Comparison of ENCODE assay signal across 31 cellular contexts in genomic region chr1:14790967-14791366, GRCh38.
"Had no signal": no experiment of that assay in that cellular context is flagged by ENCODE, and none has a peak within 500 bp of the region (broad histone marks: within the 10 kb centered on the region; RNA-seq: fewer than 3 reads in every experiment).

No MANE protein-coding gene starts in this region.

- H3K4me1 Mint-ChIP-seq: natural killer cell; stimulated activated memory B cell treated with anti-CD40 and anti-IgM and Interleukin-4, amounts not matched to agents 10 μg/mL and 1 μg/mL and 100 μg/mL, for 72 hours had no signal

- H3K27me3 ChIP-seq: neural progenitor cell, neutrophil, ovary, right lobe of liver, sigmoid colon, suprapubic skin, testis, transverse colon, upper lobe of right lung, uterus had no signal

- H3K36me3 ChIP-seq: neural progenitor cell, neutrophil, ovary, right lobe of liver, sigmoid colon, suprapubic skin, tibial artery, transverse colon, upper lobe of right lung, uterus had no signal

- H3K4me2 ChIP-seq: neural progenitor cell had no signal

- H3K9me3 Mint-ChIP-seq: naive thymus-derived CD4-positive, alpha-beta T cell; natural killer cell; nephron; neural progenitor cell; stimulated activated memory B cell treated with anti-CD40 and anti-IgM and Interleukin-4, amounts not matched to agents 10 μg/mL and 1 μg/mL and 100 μg/mL, for 72 hours; stimulated activated naive CD8-positive, alpha-beta T cell treated with anti-CD3 and anti-CD28 coated beads, Interleukin-15, amount 100 ng/mL, for 72 hours; type B pancreatic cell had no signal

- H3K27ac ChIP-seq: neural progenitor cell, neutrophil, ovary, parathyroid adenoma, psoas muscle, right lobe of liver, sigmoid colon, suprapubic skin, testis, tibial artery, transverse colon, upper lobe of right lung, uterus had no signal

- H3K4me3 Mint-ChIP-seq: naive thymus-derived CD4-positive, alpha-beta T cell; natural killer cell; nephron; neural progenitor cell; stimulated activated memory B cell treated with anti-CD40 and anti-IgM and Interleukin-4, amounts not matched to agents 10 μg/mL and 1 μg/mL and 100 μg/mL, for 72 hours; stimulated activated naive CD8-positive, alpha-beta T cell treated with anti-CD3 and anti-CD28 coated beads, Interleukin-15, amount 100 ng/mL, for 72 hours; type B pancreatic cell had no signal

- H3K79me2 ChIP-seq: parathyroid adenoma had no signal

- H2AFZ ChIP-seq: neural progenitor cell, parathyroid adenoma had no signal

- H3K27ac Mint-ChIP-seq: naive thymus-derived CD4-positive, alpha-beta T cell; natural killer cell; progenitor cell of endocrine pancreas; stimulated activated memory B cell treated with anti-CD40 and anti-IgM and Interleukin-4, amounts not matched to agents 10 μg/mL and 1 μg/mL and 100 μg/mL, for 72 hours; type B pancreatic cell had no signal

- DNase-seq: naive thymus-derived CD4-positive, alpha-beta T cell; natural killer cell; occipital lobe; ovary; posterior cingulate gyrus; psoas muscle; right cardiac atrium; right lobe of liver; sigmoid colon; small intestine; stimulated activated CD4-positive, alpha-beta T cell treated with anti-CD3 and anti-CD28 coated beads, Interleukin-12 subunit alpha, Interleukin-12 subunit beta, amount 100 ng/mL, for 4 hours; stimulated activated CD4-positive, alpha-beta T cell treated with anti-CD3 and anti-CD28 coated beads, Interleukin-1b, Interleukin-23, amount 100 ng/mL, for 48 hours; stimulated activated CD4-positive, alpha-beta T cell treated with anti-CD3 and anti-CD28 coated beads, Interleukin-4, amount 100 ng/mL, for 1 hour; stimulated activated CD4-positive, alpha-beta T cell treated with anti-CD3 and anti-CD28 coated beads, Interleukin-4, amount 100 ng/mL, for 4 hours; stimulated activated CD8-positive, alpha-beta memory T cell treated with anti-CD3 and anti-CD28 coated beads, Interleukin-4, amount 100 ng/mL, for 48 hours; stimulated activated naive CD4-positive, alpha-beta T cell; stimulated activated naive CD8-positive, alpha-beta T cell treated with anti-CD3 and anti-CD28 coated beads, Interleukin-15, amount 100 ng/mL, for 72 hours; stimulated activated naive CD8-positive, alpha-beta T cell treated with anti-CD3 and anti-CD28 coated beads, Interleukin-15, Interleukin-2, amounts not matched to agents 100 U/mL and 50 U/mL, for 24 hours; testis; tibial artery; transverse colon; upper lobe of right lung; uterus had no signal

- H3K4me1 ChIP-seq: parathyroid adenoma, psoas muscle, right lobe of liver, sigmoid colon, tibial artery, transverse colon, upper lobe of right lung, uterus had no signal

- H3K9ac ChIP-seq: neural progenitor cell, parathyroid adenoma had no signal

- H3K4me3 ChIP-seq: neural progenitor cell, ovary, psoas muscle, right lobe of liver, sigmoid colon, suprapubic skin, testis, tibial artery, transverse colon, upper lobe of right lung, uterus had no signal

- H3K9me3 ChIP-seq: neutrophil, ovary, psoas muscle, right lobe of liver, sigmoid colon, suprapubic skin, testis, tibial artery, transverse colon, upper lobe of right lung, uterus had no signal

- FAIRE-seq: small intestine had no signal

- H3K36me3 Mint-ChIP-seq: naive thymus-derived CD4-positive, alpha-beta T cell; natural killer cell; stimulated activated memory B cell treated with anti-CD40 and anti-IgM and Interleukin-4, amounts not matched to agents 10 μg/mL and 1 μg/mL and 100 μg/mL, for 72 hours had no signal

- ATAC-seq: naive thymus-derived CD4-positive, alpha-beta T cell; natural killer cell; psoas muscle; right cardiac atrium; right lobe of liver; stimulated activated memory B cell treated with anti-CD40 and anti-IgM and Interleukin-4, amounts not matched to agents 10 μg/mL and 1 μg/mL and 100 μg/mL, for 72 hours; stimulated activated naive CD8-positive, alpha-beta T cell treated with anti-CD3 and anti-CD28 coated beads, Interleukin-15, amount 100 ng/mL, for 72 hours; stimulated activated naive CD8-positive, alpha-beta T cell treated with anti-CD3 and anti-CD28 coated beads, Interleukin-15, Interleukin-2, amounts not matched to agents 100 U/mL and 50 U/mL, for 24 hours; upper lobe of right lung had no signal

- H3K27me3 Mint-ChIP-seq: progenitor cell of endocrine pancreas; stimulated activated naive CD8-positive, alpha-beta T cell treated with anti-CD3 and anti-CD28 coated beads, Interleukin-15, amount 100 ng/mL, for 72 hours; type B pancreatic cell had no signal
